ENCODE assay signal across 8 cellular contexts in genomic region chr20:1324598-1325172, GRCh38. TPM values are rescaled to one million over a fixed set of nuclear protein-coding genes. Genes with fewer than 3 reads are reported as not detected.
DNase-seq lines count a peak whose midpoint lies in the region; ATAC-seq and TF ChIP-seq lines count a peak whose summit lies in the region.

No MANE protein-coding gene starts in this region.

- H3K27me3 ChIP-seq in heart right ventricle = no peaks in the 10 kb centered on the region
- H3K27me3 ChIP-seq in spleen (replicated peaks in 1 of 7) = no peaks in the 10 kb centered on the region

- peaks cover 31% of the 10 kb centered on the region for H3K4me1 Mint-ChIP-seq in activated B cell treated with CpG ODN at 0.5 μM for 24 hours

- no peak for TF ChIP-seq CTCF in activated B cell treated with CpG ODN at 0.5 μM for 24 hours (IDR thresholded peaks at IDR 0.05)
- TF ChIP-seq CTCF in heart right ventricle (IDR thresholded peaks at IDR 0.05) = no peak
- no peak for TF ChIP-seq CTCF in spleen (IDR thresholded peaks at IDR 0.05 in 8 of 11, conservative IDR thresholded peaks at IDR 0.05 in 3 of 11)
- no peak for TF ChIP-seq CTCF in GM10266 (IDR thresholded peaks at IDR 0.05; ENCODE audit: control insufficient read depth, insufficient read depth, low read depth, missing control alignments)

- H3K9me3 ChIP-seq in heart right ventricle (no peaks in the 10 kb centered on the region), spleen (no peaks in the 10 kb centered on the region)

- H3K27ac ChIP-seq in heart right ventricle (peak overlapping the region; percentile 89 to 100 (median 99)), spleen (peak overlapping the region; percentile 94 to 99 (median 97))

- no peak overlapping the region for H3K4me3 Mint-ChIP-seq in activated B cell treated with CpG ODN at 0.5 μM for 24 hours

- no peaks in the 10 kb centered on the region for H3K9me3 Mint-ChIP-seq in activated B cell treated with CpG ODN at 0.5 μM for 24 hours

- no peak overlapping the region for H3K27ac Mint-ChIP-seq in activated B cell treated with CpG ODN at 0.5 μM for 24 hours

- H3K36me3 ChIP-seq in heart right ventricle = peaks cover 0 to 3% (median 0%) of the 10 kb centered on the region in 9 donors
- peaks cover 0 to 9% (median 0%) of the 10 kb centered on the region in 6 donors for H3K36me3 ChIP-seq in spleen

- CTCF ChIA-PET in activated B cell treated with CpG ODN at 0.5 μM for 24 hours (lab: Charles Lee) = interaction anchor here (0.9 to 1.1 kb wide), 3 partner anchors 12 to 179 kb away, joined by 3 to 5 read pairs (median 3); no protein-coding TSS in a partner anchor

- POLR2A ChIA-PET in activated B cell treated with CpG ODN at 0.5 μM for 24 hours (lab: Charles Lee) = interaction anchor here (1.1 to 1.9 kb wide), 5 partner anchors 10 to 142 kb away, joined by 3 to 19 read pairs (median 5); partner anchors contain the start of genes FKBP1A and NSFL1C

- 21 to 36% methylated on average over 15 of the region's 15 CpGs for WGBS in heart right ventricle, 2 donors
- WGBS in spleen, 5 donors = 17 to 28% (median 21%) methylated on average over 15 of the region's 15 CpGs

- H3K36me3 Mint-ChIP-seq in activated B cell treated with CpG ODN at 0.5 μM for 24 hours (ENCODE audit: low read depth) = peaks cover 5% of the 10 kb centered on the region

- no peaks in the 10 kb centered on the region for H3K27me3 Mint-ChIP-seq in activated B cell treated with CpG ODN at 0.5 μM for 24 hours

- DNase-seq in activated naive CD4-positive, alpha-beta T cell treated with Interleukin-2 at 50 U/mL for 16 hours = peak; percentile 46
- no peak for DNase-seq in activated naive CD4-positive, alpha-beta T cell (lab: John Stamatoyannopoulos, UW)
- peak; percentile 14 for DNase-seq in activated B cell treated with CpG ODN at 0.5 μM for 24 hours
- DNase-seq in heart right ventricle = no peak
- DNase-seq in spleen = peak; percentile 69
- no peak for DNase-seq in 8988T
- no peak for DNase-seq in GM10266 (ENCODE audit: extremely low spot score)

- no peak for TF ChIP-seq POLR2A in spleen (IDR thresholded peaks at IDR 0.05)

- ATAC-seq in activated B cell treated with CpG ODN at 0.5 μM for 24 hours (ENCODE audit: low read depth) (no peak), heart right ventricle (no peak), GM18867 (IDR thresholded peaks at IDR 0.05; ENCODE audit: unreplicated experiment) (no peak)

- H3K4me3 ChIP-seq in heart right ventricle (peak overlapping the region; percentile 54 to 93 (median 84)), spleen (peak overlapping the region; percentile 59 to 90 (median 76))

- intact Hi-C loops in activated B cell treated with CpG ODN at 0.5 μM for 24 hours (cut with micrococcal nuclease) (loop anchor here (1.0 to 10.0 kb wide), 7 partner anchors 58 to 1150 kb away; partner anchors contain the start of genes FKBP1A, PSMF1, SNPH and SNRPB), heart right ventricle (cut with DNase I) (loop anchor here in 8 of 10 donors (1.0 to 5.0 kb wide), 4 partner anchors 48 to 68 kb away; partner anchors contain the start of gene FKBP1A (in 7 of the 8)), spleen (cut with DNase I; ENCODE audit: low total_unique reads) (loop anchor here (5.0 kb wide), 1 partner anchor 68 kb away; the partner anchor contains the start of gene FKBP1A)

- H3K4me1 ChIP-seq in heart right ventricle = peaks cover 24 to 90% (median 73%) of the 10 kb centered on the region in 9 donors
- H3K4me1 ChIP-seq in spleen = peaks cover 33 to 73% (median 60%) of the 10 kb centered on the region in 6 donors

RNA-seq across cellular contexts. Expression of gene SDCBP2, which starts 4.3 kb away (rescaled TPM):
- total RNA-seq in activated B cell treated with CpG ODN at 0.5 μM for 24 hours (0.51 and 1.2 TPM in 2 replicates), heart right ventricle (1 to 10 TPM in 9 of 10 donors, under 1 TPM in 1; 0.62 to 4.3 (median 1.8) TPM), spleen (1 to 10 TPM; 2.1 to 7.1 (median 3.5) TPM)
- polyA plus RNA-seq in heart right ventricle (1 to 10 TPM; 2.7 to 4.2 TPM), spleen (1 to 10 TPM; 2.0 to 3.7 (median 3.0) TPM)

RNA-seq across cellular contexts. Expression of gene SNPH, which starts 58.6 kb away (rescaled TPM):
- total RNA-seq in activated B cell treated with CpG ODN at 0.5 μM for 24 hours = 0.86 and 1.0 TPM in 2 replicates
- 10 to 100 TPM in 6 of 10 donors, 1 to 10 TPM in 4; 6.0 to 14.3 (median 11.3) TPM for total RNA-seq in heart right ventricle
- 1 to 10 TPM; 1.5 to 4.8 TPM for polyA plus RNA-seq in heart right ventricle
- 1 to 10 TPM; 2.0 to 3.5 (median 2.3) TPM for total RNA-seq in spleen
- 1 to 10 TPM in 1 of 3 donors, under 1 TPM in 2; 0.58 to 1.8 (median 0.80) TPM for polyA plus RNA-seq in spleen

Comparison
In these comparisons a context has a peak if more than half of its experiments do, and no peak if none do; other contexts are left out.
1. DNase-seq: peak in activated naive CD4-positive, alpha-beta T cell treated with Interleukin-2 at 50 U/mL for 16 hours (single experiment), activated B cell treated with CpG ODN at 0.5 μM for 24 hours (single experiment) and spleen (single experiment); none in activated naive CD4-positive, alpha-beta T cell (0 of 4), heart right ventricle (0 of 2), 8988T (single experiment) and GM10266 (single experiment).